ENCODE assay signal across 1 cellular context in the genomic region with DNA sequence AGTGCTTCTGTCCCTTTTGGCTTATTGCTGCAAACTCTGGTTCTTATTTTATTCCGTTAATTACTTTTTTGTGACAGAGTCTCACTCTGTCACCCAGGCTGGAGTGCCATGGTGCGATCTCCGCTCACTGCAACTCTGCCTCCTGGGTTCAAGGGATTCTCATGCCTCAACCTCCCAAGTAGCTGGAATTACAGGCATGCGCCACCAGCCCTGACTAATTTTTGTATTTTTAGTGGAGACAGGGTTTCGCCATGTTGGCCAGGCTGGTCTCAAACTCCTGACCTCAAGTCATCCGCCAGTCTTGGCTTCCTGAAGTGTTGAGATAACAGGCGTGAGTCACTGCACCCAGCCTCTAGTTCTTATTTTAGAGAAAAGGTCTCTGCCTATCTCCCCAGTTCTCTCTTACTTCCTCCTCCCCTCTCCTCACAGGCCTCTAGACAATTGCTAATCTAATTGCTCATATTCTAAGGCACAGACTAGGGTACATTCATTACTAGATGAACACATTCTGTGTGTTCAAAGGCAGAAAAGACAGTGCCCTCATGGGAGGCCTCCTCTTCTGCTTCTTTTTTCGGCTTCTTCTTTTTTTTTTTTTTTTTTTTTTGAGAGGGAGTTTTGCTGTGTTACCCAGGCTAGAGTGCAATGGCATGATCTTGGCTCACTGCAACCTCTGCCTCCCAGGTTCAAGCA.
TF ChIP-seq lines count a peak whose summit lies in the region.

No MANE protein-coding gene starts in this region.

TF ChIP-seq in K562, 482 proteins besides CTCF, POLR2A, EP300 and RAD21 (continues in another document):
- TF ChIP-seq FOXJ3 (CRISPR knock-in tag; IDR thresholded peaks at IDR 0.05), result no peak
- TF ChIP-seq, protein P1, sequence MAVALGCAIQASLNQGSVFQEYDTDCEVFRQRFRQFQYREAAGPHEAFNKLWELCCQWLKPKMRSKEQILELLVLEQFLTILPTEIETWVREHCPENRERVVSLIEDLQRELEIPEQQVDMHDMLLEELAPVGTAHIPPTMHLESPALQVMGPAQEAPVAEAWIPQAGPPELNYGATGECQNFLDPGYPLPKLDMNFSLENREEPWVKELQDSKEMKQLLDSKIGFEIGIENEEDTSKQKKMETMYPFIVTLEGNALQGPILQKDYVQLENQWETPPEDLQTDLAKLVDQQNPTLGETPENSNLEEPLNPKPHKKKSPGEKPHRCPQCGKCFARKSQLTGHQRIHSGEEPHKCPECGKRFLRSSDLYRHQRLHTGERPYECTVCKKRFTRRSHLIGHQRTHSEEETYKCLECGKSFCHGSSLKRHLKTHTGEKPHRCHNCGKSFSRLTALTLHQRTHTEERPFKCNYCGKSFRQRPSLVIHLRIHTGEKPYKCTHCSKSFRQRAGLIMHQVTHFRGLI (CRISPR knock-in tag; IDR thresholded peaks at IDR 0.05), result 0 out of 2 replicates have a peak, but pooled peaks have one; percentile 4
- TF ChIP-seq ZNF707 (CRISPR knock-in tag; conservative IDR thresholded peaks at IDR 0.05), result no peak
- TF ChIP-seq, protein P2, sequence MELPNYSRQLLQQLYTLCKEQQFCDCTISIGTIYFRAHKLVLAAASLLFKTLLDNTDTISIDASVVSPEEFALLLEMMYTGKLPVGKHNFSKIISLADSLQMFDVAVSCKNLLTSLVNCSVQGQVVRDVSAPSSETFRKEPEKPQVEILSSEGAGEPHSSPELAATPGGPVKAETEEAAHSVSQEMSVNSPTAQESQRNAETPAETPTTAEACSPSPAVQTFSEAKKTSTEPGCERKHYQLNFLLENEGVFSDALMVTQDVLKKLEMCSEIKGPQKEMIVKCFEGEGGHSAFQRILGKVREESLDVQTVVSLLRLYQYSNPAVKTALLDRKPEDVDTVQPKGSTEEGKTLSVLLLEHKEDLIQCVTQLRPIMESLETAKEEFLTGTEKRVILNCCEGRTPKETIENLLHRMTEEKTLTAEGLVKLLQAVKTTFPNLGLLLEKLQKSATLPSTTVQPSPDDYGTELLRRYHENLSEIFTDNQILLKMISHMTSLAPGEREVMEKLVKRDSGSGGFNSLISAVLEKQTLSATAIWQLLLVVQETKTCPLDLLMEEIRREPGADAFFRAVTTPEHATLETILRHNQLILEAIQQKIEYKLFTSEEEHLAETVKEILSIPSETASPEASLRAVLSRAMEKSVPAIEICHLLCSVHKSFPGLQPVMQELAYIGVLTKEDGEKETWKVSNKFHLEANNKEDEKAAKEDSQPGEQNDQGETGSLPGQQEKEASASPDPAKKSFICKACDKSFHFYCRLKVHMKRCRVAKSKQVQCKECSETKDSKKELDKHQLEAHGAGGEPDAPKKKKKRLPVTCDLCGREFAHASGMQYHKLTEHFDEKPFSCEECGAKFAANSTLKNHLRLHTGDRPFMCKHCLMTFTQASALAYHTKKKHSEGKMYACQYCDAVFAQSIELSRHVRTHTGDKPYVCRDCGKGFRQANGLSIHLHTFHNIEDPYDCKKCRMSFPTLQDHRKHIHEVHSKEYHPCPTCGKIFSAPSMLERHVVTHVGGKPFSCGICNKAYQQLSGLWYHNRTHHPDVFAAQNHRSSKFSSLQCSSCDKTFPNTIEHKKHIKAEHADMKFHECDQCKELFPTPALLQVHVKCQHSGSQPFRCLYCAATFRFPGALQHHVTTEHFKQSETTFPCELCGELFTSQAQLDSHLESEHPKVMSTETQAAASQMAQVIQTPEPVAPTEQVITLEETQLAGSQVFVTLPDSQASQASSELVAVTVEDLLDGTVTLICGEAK (IDR thresholded peaks at IDR 0.05), result no peak
- TF ChIP-seq, protein P2 (CRISPR knock-in tag; IDR thresholded peaks at IDR 0.05), result no peak
- no peak for TF ChIP-seq ZNF76 (CRISPR knock-in tag; IDR thresholded peaks at IDR 0.05; ENCODE audit: borderline replicate concordance)
- peak; percentile 59 for TF ChIP-seq TAF9B (IDR thresholded peaks at IDR 0.05; ENCODE audit: partially characterized antibody)
- TF ChIP-seq NCOA6 (IDR thresholded peaks at IDR 0.05), result no peak
- TF ChIP-seq, protein P3, sequence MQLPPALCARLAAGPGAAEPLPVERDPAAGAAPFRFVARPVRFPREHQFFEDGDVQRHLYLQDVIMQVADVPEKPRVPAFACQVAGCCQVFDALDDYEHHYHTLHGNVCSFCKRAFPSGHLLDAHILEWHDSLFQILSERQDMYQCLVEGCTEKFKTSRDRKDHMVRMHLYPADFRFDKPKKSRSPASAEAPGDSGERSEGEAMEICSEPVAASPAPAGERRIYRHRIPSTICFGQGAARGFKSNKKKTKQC (CRISPR knock-in tag; IDR thresholded peaks at IDR 0.05), result no peak
- no peak for TF ChIP-seq SLC30A9 (CRISPR knock-in tag; IDR thresholded peaks at IDR 0.05)
- 0 out of 2 replicates have a peak, but pooled peaks have one; percentile 26 for TF ChIP-seq ZKSCAN1 (IDR thresholded peaks at IDR 0.05; ENCODE audit: low read depth, low read length)
- TF ChIP-seq NCOA2 (IDR thresholded peaks at IDR 0.05; ENCODE audit: partially characterized antibody in 2 of 2), result no peak
- TF ChIP-seq, protein P4, sequence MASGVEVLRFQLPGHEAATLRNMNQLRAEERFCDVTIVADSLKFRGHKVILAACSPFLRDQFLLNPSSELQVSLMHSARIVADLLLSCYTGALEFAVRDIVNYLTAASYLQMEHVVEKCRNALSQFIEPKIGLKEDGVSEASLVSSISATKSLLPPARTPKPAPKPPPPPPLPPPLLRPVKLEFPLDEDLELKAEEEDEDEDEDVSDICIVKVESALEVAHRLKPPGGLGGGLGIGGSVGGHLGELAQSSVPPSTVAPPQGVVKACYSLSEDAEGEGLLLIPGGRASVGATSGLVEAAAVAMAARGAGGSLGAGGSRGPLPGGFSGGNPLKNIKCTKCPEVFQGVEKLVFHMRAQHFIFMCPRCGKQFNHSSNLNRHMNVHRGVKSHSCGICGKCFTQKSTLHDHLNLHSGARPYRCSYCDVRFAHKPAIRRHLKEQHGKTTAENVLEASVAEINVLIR (CRISPR knock-in tag; IDR thresholded peaks at IDR 0.05), result peak; percentile 41; the same call in 1 of the 2 replicates
- TF ChIP-seq FOXM1 (IDR thresholded peaks at IDR 0.05; ENCODE audit: low read depth), result peak; percentile 63
- no peak for TF ChIP-seq FOXM1 (CRISPR knock-in tag; IDR thresholded peaks at IDR 0.05; ENCODE audit: low read depth)
- TF ChIP-seq, protein P5, sequence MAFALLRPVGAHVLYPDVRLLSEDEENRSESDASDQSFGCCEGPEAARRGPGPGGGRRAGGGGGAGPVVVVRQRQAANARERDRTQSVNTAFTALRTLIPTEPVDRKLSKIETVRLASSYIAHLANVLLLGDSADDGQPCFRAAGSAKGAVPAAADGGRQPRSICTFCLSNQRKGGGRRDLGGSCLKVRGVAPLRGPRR (CRISPR knock-in tag; IDR thresholded peaks at IDR 0.05), result no peak
- peak; percentile 99 for TF ChIP-seq SMARCE1 (IDR thresholded peaks at IDR 0.05)
- TF ChIP-seq ATF7 (IDR thresholded peaks at IDR 0.05), result peak; percentile 75
- peak; percentile 68; the same call in 1 of the 2 replicates for TF ChIP-seq STAT5A (IDR thresholded peaks at IDR 0.05; ENCODE audit: borderline replicate concordance, low read length)
- peak; percentile 71 for TF ChIP-seq CXXC5 (CRISPR knock-in tag; IDR thresholded peaks at IDR 0.05)
- no peak for TF ChIP-seq ZNF830 (CRISPR knock-in tag; IDR thresholded peaks at IDR 0.05)
- TF ChIP-seq FOXK2 (conservative IDR thresholded peaks at IDR 0.05 in 1 of 2, IDR thresholded peaks at IDR 0.05 in 1 of 2; ENCODE audit: low read depth in 2 of 2), result 0 out of 4 replicates have a peak, but pooled peaks of 1 of the 2 experiments have one; percentile 20
- TF ChIP-seq MAFF (IDR thresholded peaks at IDR 0.05; ENCODE audit: low read length), result no peak
- TF ChIP-seq SOX6 (IDR thresholded peaks at IDR 0.05), result peak; percentile 84
- peak; percentile 48 for TF ChIP-seq TAF1 (IDR thresholded peaks at IDR 0.05; ENCODE audit: control insufficient read depth, extremely low read depth, insufficient read depth, low read length, severe bottlenecking)
- 0 out of 2 replicates have a peak, but pooled peaks have one; percentile 51 for TF ChIP-seq NR2C1 (IDR thresholded peaks at IDR 0.05)
- TF ChIP-seq NR2C1 (tag; IDR thresholded peaks at IDR 0.05), result peak; percentile 78
- TF ChIP-seq HNRNPK (IDR thresholded peaks at IDR 0.05; ENCODE audit: low read depth, low read length, poor library complexity, severe bottlenecking), result no peak
- TF ChIP-seq, protein P6, sequence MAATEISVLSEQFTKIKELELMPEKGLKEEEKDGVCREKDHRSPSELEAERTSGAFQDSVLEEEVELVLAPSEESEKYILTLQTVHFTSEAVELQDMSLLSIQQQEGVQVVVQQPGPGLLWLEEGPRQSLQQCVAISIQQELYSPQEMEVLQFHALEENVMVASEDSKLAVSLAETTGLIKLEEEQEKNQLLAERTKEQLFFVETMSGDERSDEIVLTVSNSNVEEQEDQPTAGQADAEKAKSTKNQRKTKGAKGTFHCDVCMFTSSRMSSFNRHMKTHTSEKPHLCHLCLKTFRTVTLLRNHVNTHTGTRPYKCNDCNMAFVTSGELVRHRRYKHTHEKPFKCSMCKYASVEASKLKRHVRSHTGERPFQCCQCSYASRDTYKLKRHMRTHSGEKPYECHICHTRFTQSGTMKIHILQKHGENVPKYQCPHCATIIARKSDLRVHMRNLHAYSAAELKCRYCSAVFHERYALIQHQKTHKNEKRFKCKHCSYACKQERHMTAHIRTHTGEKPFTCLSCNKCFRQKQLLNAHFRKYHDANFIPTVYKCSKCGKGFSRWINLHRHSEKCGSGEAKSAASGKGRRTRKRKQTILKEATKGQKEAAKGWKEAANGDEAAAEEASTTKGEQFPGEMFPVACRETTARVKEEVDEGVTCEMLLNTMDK (IDR thresholded peaks at IDR 0.05; ENCODE audit: borderline replicate concordance, insufficient read depth, low read depth, low read length, poor library complexity, severe bottlenecking), result no peak
- TF ChIP-seq ZNF644 (tag; IDR thresholded peaks at IDR 0.05; ENCODE audit: low read depth), result 0 out of 2 replicates have a peak, but pooled peaks have one; percentile 43
- no peak for TF ChIP-seq TEAD2 (tag; IDR thresholded peaks at IDR 0.05)
- TF ChIP-seq BACH1 (tag; IDR thresholded peaks at IDR 0.05), result peak; percentile 63; the same call in 1 of the 2 replicates
- no peak for TF ChIP-seq ESRRB (CRISPR knock-in tag; IDR thresholded peaks at IDR 0.05; ENCODE audit: borderline replicate concordance)
- no peak for TF ChIP-seq ZNF79 (CRISPR knock-in tag; IDR thresholded peaks at IDR 0.05; ENCODE audit: low read depth)
- no peak for TF ChIP-seq ZNF445 (CRISPR knock-in tag; IDR thresholded peaks at IDR 0.05; ENCODE audit: low read depth)
- peak; percentile 77 for TF ChIP-seq DDX20 (tag; IDR thresholded peaks at IDR 0.05; ENCODE audit: low read depth)
- TF ChIP-seq MTA2 (IDR thresholded peaks at IDR 0.05; ENCODE audit: low read depth), result peak; percentile 69
- TF ChIP-seq CEBPB (tag; IDR thresholded peaks at IDR 0.05), result peak; percentile 65
- TF ChIP-seq ZNF436 (CRISPR knock-in tag; IDR thresholded peaks at IDR 0.05), result no peak
- TF ChIP-seq, protein P7, sequence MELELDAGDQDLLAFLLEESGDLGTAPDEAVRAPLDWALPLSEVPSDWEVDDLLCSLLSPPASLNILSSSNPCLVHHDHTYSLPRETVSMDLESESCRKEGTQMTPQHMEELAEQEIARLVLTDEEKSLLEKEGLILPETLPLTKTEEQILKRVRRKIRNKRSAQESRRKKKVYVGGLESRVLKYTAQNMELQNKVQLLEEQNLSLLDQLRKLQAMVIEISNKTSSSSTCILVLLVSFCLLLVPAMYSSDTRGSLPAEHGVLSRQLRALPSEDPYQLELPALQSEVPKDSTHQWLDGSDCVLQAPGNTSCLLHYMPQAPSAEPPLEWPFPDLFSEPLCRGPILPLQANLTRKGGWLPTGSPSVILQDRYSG (tag; conservative IDR thresholded peaks at IDR 0.05; ENCODE audit: low read depth), result peak; percentile 95
- peak; percentile 98 for TF ChIP-seq ARID1B (IDR thresholded peaks at IDR 0.05)
- no peak for TF ChIP-seq DIDO1 (tag; IDR thresholded peaks at IDR 0.05; ENCODE audit: low read depth)
- TF ChIP-seq, protein P8, sequence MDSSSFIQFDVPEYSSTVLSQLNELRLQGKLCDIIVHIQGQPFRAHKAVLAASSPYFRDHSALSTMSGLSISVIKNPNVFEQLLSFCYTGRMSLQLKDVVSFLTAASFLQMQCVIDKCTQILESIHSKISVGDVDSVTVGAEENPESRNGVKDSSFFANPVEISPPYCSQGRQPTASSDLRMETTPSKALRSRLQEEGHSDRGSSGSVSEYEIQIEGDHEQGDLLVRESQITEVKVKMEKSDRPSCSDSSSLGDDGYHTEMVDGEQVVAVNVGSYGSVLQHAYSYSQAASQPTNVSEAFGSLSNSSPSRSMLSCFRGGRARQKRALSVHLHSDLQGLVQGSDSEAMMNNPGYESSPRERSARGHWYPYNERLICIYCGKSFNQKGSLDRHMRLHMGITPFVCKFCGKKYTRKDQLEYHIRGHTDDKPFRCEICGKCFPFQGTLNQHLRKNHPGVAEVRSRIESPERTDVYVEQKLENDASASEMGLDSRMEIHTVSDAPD (CRISPR knock-in tag; IDR thresholded peaks at IDR 0.05), result no peak
- peak; percentile 88 for TF ChIP-seq MEF2D (tag; conservative IDR thresholded peaks at IDR 0.05; ENCODE audit: low read depth)
